In the genomic region with DNA sequence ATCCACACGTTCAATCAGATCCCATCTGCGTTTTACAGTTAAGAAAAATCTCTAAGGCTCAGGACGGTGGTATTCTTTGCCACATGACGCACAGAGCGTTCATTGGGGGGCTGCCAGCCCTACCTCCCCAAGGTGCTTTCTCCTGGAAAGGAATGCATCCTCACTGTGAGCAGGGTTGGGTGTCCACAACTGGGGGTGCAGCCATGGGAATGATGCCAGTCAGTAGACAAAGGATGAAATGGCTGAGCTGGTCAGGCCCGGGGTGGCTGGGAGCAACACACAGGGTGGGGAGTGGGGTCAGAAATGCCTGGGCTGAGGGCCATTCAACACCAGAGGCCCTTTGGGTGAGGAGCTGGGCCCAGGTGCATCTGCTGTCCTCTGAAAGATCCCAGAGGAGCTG, we compare ENCODE assay signal across 1 cellular context.
TF ChIP-seq lines count a peak whose summit lies in the region.

No MANE protein-coding gene starts in this region.

TF ChIP-seq in A549, 52 proteins besides CTCF, POLR2A, EP300 and RAD21:
- TF ChIP-seq ZSCAN20 (CRISPR knock-in tag; IDR thresholded peaks at IDR 0.05) (no peak), EHF (CRISPR knock-in tag; IDR thresholded peaks at IDR 0.05) (no peak), HOXA7 (CRISPR knock-in tag; IDR thresholded peaks at IDR 0.05) (no peak), ESRRA (IDR thresholded peaks at IDR 0.05; ENCODE audit: borderline replicate concordance, low read length) (no peak), HES2 (IDR thresholded peaks at IDR 0.05) (no peak), NR3C1 (IDR thresholded peaks at IDR 0.05) (no peak), CHD2 (IDR thresholded peaks at IDR 0.05; ENCODE audit: low read length, partially characterized antibody) (no peak), FOXS1 (CRISPR knock-in tag; IDR thresholded peaks at IDR 0.05) (no peak), MAFK (IDR thresholded peaks at IDR 0.05; ENCODE audit: partially characterized antibody) (no peak), RNF2 (IDR thresholded peaks at IDR 0.05; ENCODE audit: borderline replicate concordance, low read depth) (no peak), SMC3 (IDR thresholded peaks at IDR 0.05) (no peak), FOSB (CRISPR knock-in tag; IDR thresholded peaks at IDR 0.05) (no peak), CEBPB (IDR thresholded peaks at IDR 0.05) (no peak), JUN (IDR thresholded peaks at IDR 0.05) (no peak), PHF8 (IDR thresholded peaks at IDR 0.05; ENCODE audit: borderline replicate concordance, low read depth) (no peak), SREBF2 (IDR thresholded peaks at IDR 0.05) (no peak), HOXB5 (CRISPR knock-in tag; IDR thresholded peaks at IDR 0.05) (no peak)
- TF ChIP-seq, protein P1, sequence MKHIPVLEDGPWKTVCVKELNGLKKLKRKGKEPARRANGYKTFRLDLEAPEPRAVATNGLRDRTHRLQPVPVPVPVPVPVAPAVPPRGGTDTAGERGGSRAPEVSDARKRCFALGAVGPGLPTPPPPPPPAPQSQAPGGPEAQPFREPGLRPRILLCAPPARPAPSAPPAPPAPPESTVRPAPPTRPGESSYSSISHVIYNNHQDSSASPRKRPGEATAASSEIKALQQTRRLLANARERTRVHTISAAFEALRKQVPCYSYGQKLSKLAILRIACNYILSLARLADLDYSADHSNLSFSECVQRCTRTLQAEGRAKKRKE (CRISPR knock-in tag; IDR thresholded peaks at IDR 0.05; ENCODE audit: low read depth) = no peak
- TF ChIP-seq, protein P2, sequence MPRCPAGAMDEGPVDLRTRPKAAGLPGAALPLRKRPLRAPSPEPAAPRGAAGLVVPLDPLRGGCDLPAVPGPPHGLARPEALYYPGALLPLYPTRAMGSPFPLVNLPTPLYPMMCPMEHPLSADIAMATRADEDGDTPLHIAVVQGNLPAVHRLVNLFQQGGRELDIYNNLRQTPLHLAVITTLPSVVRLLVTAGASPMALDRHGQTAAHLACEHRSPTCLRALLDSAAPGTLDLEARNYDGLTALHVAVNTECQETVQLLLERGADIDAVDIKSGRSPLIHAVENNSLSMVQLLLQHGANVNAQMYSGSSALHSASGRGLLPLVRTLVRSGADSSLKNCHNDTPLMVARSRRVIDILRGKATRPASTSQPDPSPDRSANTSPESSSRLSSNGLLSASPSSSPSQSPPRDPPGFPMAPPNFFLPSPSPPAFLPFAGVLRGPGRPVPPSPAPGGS (IDR thresholded peaks at IDR 0.05) = no peak
- TF ChIP-seq, protein P3, sequence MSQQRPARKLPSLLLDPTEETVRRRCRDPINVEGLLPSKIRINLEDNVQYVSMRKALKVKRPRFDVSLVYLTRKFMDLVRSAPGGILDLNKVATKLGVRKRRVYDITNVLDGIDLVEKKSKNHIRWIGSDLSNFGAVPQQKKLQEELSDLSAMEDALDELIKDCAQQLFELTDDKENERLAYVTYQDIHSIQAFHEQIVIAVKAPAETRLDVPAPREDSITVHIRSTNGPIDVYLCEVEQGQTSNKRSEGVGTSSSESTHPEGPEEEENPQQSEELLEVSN (IDR thresholded peaks at IDR 0.05; ENCODE audit: borderline replicate concordance, low read depth) = no peak
TF ChIP-seq in A549: peak in this region for 0.
